ENCODE assay signal across 33 cellular contexts in genomic region chr18:68397241-68398035, GRCh38.
DNase-seq lines count a peak whose midpoint lies in the region; ATAC-seq, FAIRE-seq and TF ChIP-seq lines count a peak whose summit lies in the region.
"Had no signal": no experiment of that assay in that cellular context is flagged by ENCODE, and none has a peak within 500 bp of the region (broad histone marks: within the 10 kb centered on the region; RNA-seq: fewer than 3 reads in every experiment).

No MANE protein-coding gene starts in this region.

- no peaks in the 10 kb centered on the region for H3K36me3 ChIP-seq in osteoblast (ENCODE audit: insufficient read depth, low read length)
- H3K36me3 ChIP-seq: neural progenitor cell, right atrium auricular region, thoracic aorta, uterus had no signal

- H3K4me1 ChIP-seq in osteoblast (ENCODE audit: insufficient read depth, low read length): no peaks in the 10 kb centered on the region
- H3K4me1 ChIP-seq: neural progenitor cell, right atrium auricular region, uterus had no signal

- no peaks in the 10 kb centered on the region for H3K27me3 Mint-ChIP-seq in glutamatergic neuron (ENCODE audit: unreplicated experiment)
- no peaks in the 10 kb centered on the region for H3K27me3 Mint-ChIP-seq in stimulated activated memory B cell treated with anti-CD40 and anti-IgM and Interleukin-4, amounts not matched to agents 10 μg/mL and 1 μg/mL and 100 μg/mL, for 72 hours
- H3K27me3 Mint-ChIP-seq: activated B cell treated with CpG ODN at 0.5 μM for 24 hours; activated CD4-positive, alpha-beta T cell treated with anti-CD3 and anti-CD28 coated beads, Interleukin-2, amount 10 ng/mL, durations not matched to agents 7 days and 5 days; CD8-positive, alpha-beta memory T cell; stimulated activated naive CD8-positive, alpha-beta T cell treated with anti-CD3 and anti-CD28 coated beads, Interleukin-15, Interleukin-2, amounts not matched to agents 100 ng/mL and 50 ng/mL, for 24 hours had no signal

- ATAC-seq in esophagus mucosa: peak; percentile 62
- no peak for ATAC-seq in HG03354 (IDR thresholded peaks at IDR 0.05; ENCODE audit: poor library complexity, severe bottlenecking, unreplicated experiment)
- no peak for ATAC-seq in stimulated activated memory B cell treated with anti-CD40 and anti-IgM and Interleukin-4, amounts not matched to agents 10 μg/mL and 1 μg/mL and 100 μg/mL, for 72 hours

- no peak for TF ChIP-seq CTCF in osteoblast (IDR thresholded peaks at IDR 0.05; ENCODE audit: extremely low read depth, low read depth, low read length)
- TF ChIP-seq CTCF in glutamatergic neuron (IDR thresholded peaks at IDR 0.05; ENCODE audit: partially characterized antibody, unreplicated experiment): no peak

- H4K20me1 ChIP-seq in osteoblast (ENCODE audit: insufficient read depth, low read length): no peaks in the 10 kb centered on the region

- H3K4me3 ChIP-seq in osteoblast (ENCODE audit: insufficient read depth, low read length): no peak overlapping the region
- H3K4me3 ChIP-seq: neural progenitor cell, right atrium auricular region, SK-N-MC, smooth muscle cell, thoracic aorta, uterus had no signal

- H3K4me3 Mint-ChIP-seq in glutamatergic neuron (ENCODE audit: unreplicated experiment): no peak overlapping the region
- no peak overlapping the region for H3K4me3 Mint-ChIP-seq in stimulated activated memory B cell treated with anti-CD40 and anti-IgM and Interleukin-4, amounts not matched to agents 10 μg/mL and 1 μg/mL and 100 μg/mL, for 72 hours
- H3K4me3 Mint-ChIP-seq: activated B cell treated with CpG ODN at 0.5 μM for 24 hours; activated CD4-positive, alpha-beta T cell treated with anti-CD3 and anti-CD28 coated beads, Interleukin-2, amount 10 ng/mL, durations not matched to agents 7 days and 5 days; activated naive CD8-positive, alpha-beta T cell; CD8-positive, alpha-beta memory T cell; H9; neural progenitor cell; stimulated activated naive CD8-positive, alpha-beta T cell treated with anti-CD3 and anti-CD28 coated beads, Interleukin-15, Interleukin-2, amounts not matched to agents 100 ng/mL and 50 ng/mL, for 24 hours; T-helper 1 cell treated with Interleukin-12 subunit alpha and Interleukin-12 subunit beta and Interleukin-4 antibody, amounts not matched to agents 30 μg/mL and 1 μg/mL, for 36 hours had no signal

- peaks cover 3% of the 10 kb centered on the region for H3K4me1 Mint-ChIP-seq in glutamatergic neuron (ENCODE audit: low read depth, unreplicated experiment)
- H3K4me1 Mint-ChIP-seq in stimulated activated memory B cell treated with anti-CD40 and anti-IgM and Interleukin-4, amounts not matched to agents 10 μg/mL and 1 μg/mL and 100 μg/mL, for 72 hours: no peaks in the 10 kb centered on the region
- H3K4me1 Mint-ChIP-seq: activated B cell treated with CpG ODN at 0.5 μM for 24 hours; activated CD4-positive, alpha-beta T cell treated with anti-CD3 and anti-CD28 coated beads, Interleukin-2, amount 10 ng/mL, durations not matched to agents 7 days and 5 days; CD8-positive, alpha-beta memory T cell; H9; neural progenitor cell had no signal

- no peaks in the 10 kb centered on the region for H3K27me3 ChIP-seq in osteoblast (ENCODE audit: insufficient read depth, low read length)
- H3K27me3 ChIP-seq: neural progenitor cell, right atrium auricular region, uterus had no signal

- no peak for TF ChIP-seq POLR2A in H54 (IDR thresholded peaks at IDR 0.05; ENCODE audit: low read depth, low read length)

- no peak overlapping the region for H3K27ac ChIP-seq in osteoblast (ENCODE audit: low read depth, low read length)
- H3K27ac ChIP-seq: KMS-11, neural progenitor cell, right atrium auricular region, SK-N-MC, thoracic aorta, uterus had no signal

- H3K79me2 ChIP-seq in osteoblast (ENCODE audit: insufficient read depth, low read length): no peaks in the 10 kb centered on the region

- H3K9me3 Mint-ChIP-seq in glutamatergic neuron (ENCODE audit: unreplicated experiment): no peaks in the 10 kb centered on the region
- H3K9me3 Mint-ChIP-seq in stimulated activated memory B cell treated with anti-CD40 and anti-IgM and Interleukin-4, amounts not matched to agents 10 μg/mL and 1 μg/mL and 100 μg/mL, for 72 hours: no peaks in the 10 kb centered on the region
- H3K9me3 Mint-ChIP-seq: activated B cell treated with CpG ODN at 0.5 μM for 24 hours; activated CD4-positive, alpha-beta T cell treated with anti-CD3 and anti-CD28 coated beads, Interleukin-2, amount 10 ng/mL, durations not matched to agents 7 days and 5 days; CD8-positive, alpha-beta memory T cell; H9; neural progenitor cell; stimulated activated naive CD8-positive, alpha-beta T cell treated with anti-CD3 and anti-CD28 coated beads, Interleukin-15, Interleukin-2, amounts not matched to agents 100 ng/mL and 50 ng/mL, for 24 hours; T-helper 1 cell treated with Interleukin-12 subunit alpha and Interleukin-12 subunit beta and Interleukin-4 antibody, amounts not matched to agents 30 μg/mL and 1 μg/mL, for 36 hours had no signal

- no peak overlapping the region for H2AFZ ChIP-seq in osteoblast (ENCODE audit: low read length)
- H2AFZ ChIP-seq: neural progenitor cell had no signal

- H3K27ac Mint-ChIP-seq in glutamatergic neuron (ENCODE audit: unreplicated experiment): no peak overlapping the region
- no peak overlapping the region for H3K27ac Mint-ChIP-seq in stimulated activated memory B cell treated with anti-CD40 and anti-IgM and Interleukin-4, amounts not matched to agents 10 μg/mL and 1 μg/mL and 100 μg/mL, for 72 hours
- H3K27ac Mint-ChIP-seq: activated B cell treated with CpG ODN at 0.5 μM for 24 hours; activated CD4-positive, alpha-beta T cell treated with anti-CD3 and anti-CD28 coated beads, Interleukin-2, amount 10 ng/mL, durations not matched to agents 7 days and 5 days; activated naive CD8-positive, alpha-beta T cell; CD8-positive, alpha-beta memory T cell; H9; neural progenitor cell; stimulated activated naive CD8-positive, alpha-beta T cell treated with anti-CD3 and anti-CD28 coated beads, Interleukin-15, Interleukin-2, amounts not matched to agents 100 ng/mL and 50 ng/mL, for 24 hours; T-helper 1 cell treated with Interleukin-12 subunit alpha and Interleukin-12 subunit beta and Interleukin-4 antibody, amounts not matched to agents 30 μg/mL and 1 μg/mL, for 36 hours had no signal

- H3K4me2 ChIP-seq in osteoblast (ENCODE audit: insufficient read depth, low read length): no peak overlapping the region
- H3K4me2 ChIP-seq: KMS-11, neural progenitor cell, smooth muscle cell had no signal

- FAIRE-seq in H54 (lab: Jason Lieb, UNC): peak; percentile 43
- FAIRE-seq: GM18507, GM19239 had no signal

- no peak for DNase-seq in H54 (ENCODE audit: insufficient read length, low spot score)
- DNase-seq in RPMI7951 (ENCODE audit: low read depth): peak; percentile 34
- DNase-seq in osteoblast (ENCODE audit: insufficient read length, low spot score, missing footprints): peak; percentile 35
- DNase-seq in glutamatergic neuron: no peak
- DNase-seq: activated B cell treated with CpG ODN at 0.5 μM for 24 hours; activated CD4-positive, alpha-beta T cell treated with anti-CD3 and anti-CD28 coated beads, Interleukin-2, amount 10 ng/mL, durations not matched to agents 7 days and 5 days; anterior cingulate cortex; CD8-positive, alpha-beta memory T cell; central memory CD4-positive, alpha-beta T cell; cortex of kidney; DMS153; effector memory CD4-positive, alpha-beta T cell; H9; hypothalamus; mesenchymal stem cell; NCI-H1417; NCI-H2029; RPMI8226; uterus had no signal

- peaks cover 4% of the 10 kb centered on the region for H3K36me3 Mint-ChIP-seq in glutamatergic neuron (ENCODE audit: unreplicated experiment)
- H3K36me3 Mint-ChIP-seq in stimulated activated memory B cell treated with anti-CD40 and anti-IgM and Interleukin-4, amounts not matched to agents 10 μg/mL and 1 μg/mL and 100 μg/mL, for 72 hours: no peaks in the 10 kb centered on the region
- H3K36me3 Mint-ChIP-seq: activated naive CD8-positive, alpha-beta T cell; CD8-positive, alpha-beta memory T cell; neural progenitor cell had no signal

- no peaks in the 10 kb centered on the region for H3K9me3 ChIP-seq in osteoblast (ENCODE audit: low read depth, low read length)
- H3K9me3 ChIP-seq: right atrium auricular region, thoracic aorta, uterus had no signal

Comparison
In these comparisons a context has a peak if more than half of its experiments do, and no peak if none do; other contexts are left out.
1. DNase-seq: peak in RPMI7951 (single experiment) and osteoblast (single experiment); none in H54 (single experiment) and glutamatergic neuron (single experiment).